Comparison of ENCODE assay signal across 16 cellular contexts in genomic region chr18:32060026-32060425, GRCh38. TPM values are rescaled to one million over a fixed set of nuclear protein-coding genes. Genes with fewer than 3 reads are reported as not detected.
DNase-seq lines count a peak whose midpoint lies in the region; ATAC-seq and TF ChIP-seq lines count a peak whose summit lies in the region.
"Had no signal": no experiment of that assay in that cellular context is flagged by ENCODE, and none has a peak within 500 bp of the region (broad histone marks: within the 10 kb centered on the region; RNA-seq: fewer than 3 reads in every experiment).

No MANE protein-coding gene starts in this region.

- H3K27me3 Mint-ChIP-seq in activated naive CD8-positive, alpha-beta T cell treated with anti-CD3 and anti-CD28 coated beads, Interleukin-2, amount 10 ng/mL, durations not matched to agents 7 days and 5 days, result no peaks in the 10 kb centered on the region
- H3K27me3 Mint-ChIP-seq in activated naive CD8-positive, alpha-beta T cell treated with anti-CD3 and anti-CD28 coated beads, Interleukin-2, amount 50 U/mL, for 24 hours, result no peaks in the 10 kb centered on the region
- no peaks in the 10 kb centered on the region for H3K27me3 Mint-ChIP-seq in activated CD8-positive, alpha-beta T cell treated with anti-CD3 and anti-CD28 coated beads, Interleukin-2, amount 10 ng/mL, durations not matched to agents 7 days and 5 days (ENCODE audit: low read depth)

- peaks cover 3% of the 10 kb centered on the region for H3K9me3 Mint-ChIP-seq in activated naive CD8-positive, alpha-beta T cell treated with anti-CD3 and anti-CD28 coated beads, Interleukin-2, amount 10 ng/mL, durations not matched to agents 7 days and 5 days
- no peaks in the 10 kb centered on the region for H3K9me3 Mint-ChIP-seq in activated naive CD8-positive, alpha-beta T cell treated with anti-CD3 and anti-CD28 coated beads, Interleukin-2, amount 50 U/mL, for 24 hours
- no peaks in the 10 kb centered on the region for H3K9me3 Mint-ChIP-seq in activated CD8-positive, alpha-beta T cell treated with anti-CD3 and anti-CD28 coated beads, Interleukin-2, amount 10 ng/mL, durations not matched to agents 7 days and 5 days (ENCODE audit: insufficient read depth)

- H3K9me3 ChIP-seq in Loucy (ENCODE audit: insufficient read depth, low read depth, low read length) (no peaks in the 10 kb centered on the region), osteoblast (ENCODE audit: low read depth, low read length) (no peaks in the 10 kb centered on the region)
- H3K9me3 ChIP-seq: SJSA1 had no signal

- CTCF ChIA-PET in activated CD8-positive, alpha-beta T cell treated with anti-CD3 and anti-CD28 coated beads, Interleukin-2, amount 10 ng/mL, durations not matched to agents 7 days and 5 days (lab: Charles Lee), result interaction anchor here (0.9 to 2.4 kb wide), 4 partner anchors 12 to 41 kb away, joined by 3 to 17 read pairs (median 4); no protein-coding TSS in a partner anchor

- DNase-seq in activated naive CD8-positive, alpha-beta T cell treated with anti-CD3 and anti-CD28 coated beads, Interleukin-2, amount 10 ng/mL, durations not matched to agents 7 days and 5 days, result no peak
- DNase-seq in activated naive CD8-positive, alpha-beta T cell treated with anti-CD3 and anti-CD28 coated beads, Interleukin-2, amount 50 U/mL, for 24 hours, result no peak
- no peak for DNase-seq in activated CD8-positive, alpha-beta T cell treated with anti-CD3 and anti-CD28 coated beads, Interleukin-2, amount 10 ng/mL, durations not matched to agents 7 days and 5 days
- peak; percentile 27 for DNase-seq in osteoblast (ENCODE audit: insufficient read length, low spot score, missing footprints)
- no peak for DNase-seq in stimulated activated CD4-positive, alpha-beta T cell treated with anti-CD3 and anti-CD28 coated beads, Interleukin-1b, Interleukin-23, amount 100 ng/mL, for 48 hours
- DNase-seq: ACHN, DMS 273 treated with DMSO at 0.1 percent for 48 hours, EL, MV-4-11, NCI-H1436, NCI-H2227 treated with DMSO at 0.1 percent for 48 hours, NCI-H524 treated with DMSO at 0.1 percent for 48 hours had no signal

- H3K4me2 ChIP-seq in Loucy (ENCODE audit: low read depth, low read length, poor library complexity, severe bottlenecking), result peak overlapping the region; percentile 58
- no peak overlapping the region for H3K4me2 ChIP-seq in osteoblast (ENCODE audit: insufficient read depth, low read length)

- peaks cover 18% of the 10 kb centered on the region; the same call in 1 of the 2 replicates for H3K36me3 ChIP-seq in Loucy (ENCODE audit: insufficient read depth, low read length)
- no peaks in the 10 kb centered on the region for H3K36me3 ChIP-seq in osteoblast (ENCODE audit: insufficient read depth, low read length)
- H3K36me3 ChIP-seq: SJSA1 had no signal

- no peak overlapping the region for H2AFZ ChIP-seq in Loucy (ENCODE audit: low read length)
- H2AFZ ChIP-seq in osteoblast (ENCODE audit: low read length), result no peak overlapping the region

- peak; percentile 78 for ATAC-seq in activated naive CD8-positive, alpha-beta T cell treated with anti-CD3 and anti-CD28 coated beads, Interleukin-2, amount 10 ng/mL, durations not matched to agents 7 days and 5 days (ENCODE audit: low read depth)
- no peak for ATAC-seq in activated naive CD8-positive, alpha-beta T cell treated with anti-CD3 and anti-CD28 coated beads, Interleukin-2, amount 50 U/mL, for 24 hours
- no peak for ATAC-seq in activated CD8-positive, alpha-beta T cell treated with anti-CD3 and anti-CD28 coated beads, Interleukin-2, amount 10 ng/mL, durations not matched to agents 7 days and 5 days
- ATAC-seq in HG03175 (IDR thresholded peaks at IDR 0.05; ENCODE audit: unreplicated experiment) (no peak), HG03025 (IDR thresholded peaks at IDR 0.05; ENCODE audit: low FRiP score, unreplicated experiment) (no peak)

- H3K27me3 ChIP-seq in Loucy (ENCODE audit: insufficient read depth, low read length, poor library complexity, severe bottlenecking) (no peaks in the 10 kb centered on the region), osteoblast (ENCODE audit: insufficient read depth, low read length) (no peaks in the 10 kb centered on the region)
- H3K27me3 ChIP-seq: SJSA1 had no signal

- peaks cover 33% of the 10 kb centered on the region for H3K4me1 Mint-ChIP-seq in activated naive CD8-positive, alpha-beta T cell treated with anti-CD3 and anti-CD28 coated beads, Interleukin-2, amount 10 ng/mL, durations not matched to agents 7 days and 5 days
- H3K4me1 Mint-ChIP-seq in activated naive CD8-positive, alpha-beta T cell treated with anti-CD3 and anti-CD28 coated beads, Interleukin-2, amount 50 U/mL, for 24 hours, result peaks cover 26% of the 10 kb centered on the region
- H3K4me1 Mint-ChIP-seq in activated CD8-positive, alpha-beta T cell treated with anti-CD3 and anti-CD28 coated beads, Interleukin-2, amount 10 ng/mL, durations not matched to agents 7 days and 5 days (ENCODE audit: low read depth), result peaks cover 46% of the 10 kb centered on the region

- H3K4me3 Mint-ChIP-seq in activated naive CD8-positive, alpha-beta T cell treated with anti-CD3 and anti-CD28 coated beads, Interleukin-2, amount 10 ng/mL, durations not matched to agents 7 days and 5 days, result no peak overlapping the region
- H3K4me3 Mint-ChIP-seq in activated naive CD8-positive, alpha-beta T cell treated with anti-CD3 and anti-CD28 coated beads, Interleukin-2, amount 50 U/mL, for 24 hours, result no peak overlapping the region
- no peak overlapping the region for H3K4me3 Mint-ChIP-seq in activated CD8-positive, alpha-beta T cell treated with anti-CD3 and anti-CD28 coated beads, Interleukin-2, amount 10 ng/mL, durations not matched to agents 7 days and 5 days

- H3K79me2 ChIP-seq in Loucy (ENCODE audit: insufficient read depth, low read length), result peaks cover 18% of the 10 kb centered on the region
- no peaks in the 10 kb centered on the region for H3K79me2 ChIP-seq in osteoblast (ENCODE audit: insufficient read depth, low read length)

- no peak overlapping the region for H3K9ac ChIP-seq in Loucy (ENCODE audit: low read depth, low read length, poor library complexity, severe bottlenecking)

- H3K36me3 Mint-ChIP-seq in activated naive CD8-positive, alpha-beta T cell treated with anti-CD3 and anti-CD28 coated beads, Interleukin-2, amount 10 ng/mL, durations not matched to agents 7 days and 5 days, result peaks cover 58% of the 10 kb centered on the region
- peaks cover 25% of the 10 kb centered on the region for H3K36me3 Mint-ChIP-seq in activated naive CD8-positive, alpha-beta T cell treated with anti-CD3 and anti-CD28 coated beads, Interleukin-2, amount 50 U/mL, for 24 hours (ENCODE audit: low read depth)
- peaks cover 63% of the 10 kb centered on the region for H3K36me3 Mint-ChIP-seq in activated CD8-positive, alpha-beta T cell treated with anti-CD3 and anti-CD28 coated beads, Interleukin-2, amount 10 ng/mL, durations not matched to agents 7 days and 5 days (ENCODE audit: low read depth)

- H3K4me3 ChIP-seq in Loucy (ENCODE audit: low read length, poor library complexity, severe bottlenecking) (peak overlapping the region; percentile 13), osteoblast (ENCODE audit: insufficient read depth, low read length) (no peak overlapping the region)
- H3K4me3 ChIP-seq: SJSA1 had no signal

- POLR2A ChIA-PET in activated naive CD8-positive, alpha-beta T cell treated with anti-CD3 and anti-CD28 coated beads, Interleukin-2, amount 10 ng/mL, durations not matched to agents 7 days and 5 days (lab: Charles Lee), result interaction anchor here (0.6 to 2.4 kb wide), 4 partner anchors 10 to 41 kb away, joined by 4 to 16 read pairs (median 8); partner anchors contain the start of genes RNF125 and RNF138
- POLR2A ChIA-PET in activated CD8-positive, alpha-beta T cell treated with anti-CD3 and anti-CD28 coated beads, Interleukin-2, amount 10 ng/mL, durations not matched to agents 7 days and 5 days (lab: Charles Lee), result interaction anchor here (0.6 to 1.7 kb wide), 4 partner anchors 19 to 69 kb away, joined by 3 to 9 read pairs (median 4); partner anchors contain the start of genes RNF125 and RNF138

- no peak overlapping the region for H3K27ac ChIP-seq in osteoblast (ENCODE audit: low read depth, low read length)
- H3K27ac ChIP-seq: SJSA1 had no signal

- no peak for TF ChIP-seq CTCF in Loucy (conservative IDR thresholded peaks at IDR 0.05; ENCODE audit: low read length)
- no peak for TF ChIP-seq CTCF in osteoblast (IDR thresholded peaks at IDR 0.05; ENCODE audit: extremely low read depth, low read depth, low read length)

- H3K4me1 ChIP-seq in Loucy (ENCODE audit: insufficient read depth, low read length, poor library complexity, severe bottlenecking), result peaks cover 46% of the 10 kb centered on the region
- no peaks in the 10 kb centered on the region for H3K4me1 ChIP-seq in osteoblast (ENCODE audit: insufficient read depth, low read length)
- H3K4me1 ChIP-seq: SJSA1 had no signal

- H3F3A ChIP-seq in Loucy (ENCODE audit: low read depth), result peaks cover 12% of the 10 kb centered on the region; the same call in 1 of the 2 replicates

- no peaks in the 10 kb centered on the region for H3K9me2 ChIP-seq in Loucy (replicated peaks; ENCODE audit: low read depth, low read length)

- H4K20me1 ChIP-seq in Loucy (ENCODE audit: insufficient read depth, low read length, poor library complexity, severe bottlenecking), result no peaks in the 10 kb centered on the region
- H4K20me1 ChIP-seq in osteoblast (ENCODE audit: insufficient read depth, low read length), result no peaks in the 10 kb centered on the region

- H3K27ac Mint-ChIP-seq in activated naive CD8-positive, alpha-beta T cell treated with anti-CD3 and anti-CD28 coated beads, Interleukin-2, amount 10 ng/mL, durations not matched to agents 7 days and 5 days, result peak overlapping the region; percentile 44
- H3K27ac Mint-ChIP-seq in activated naive CD8-positive, alpha-beta T cell treated with anti-CD3 and anti-CD28 coated beads, Interleukin-2, amount 50 U/mL, for 24 hours, result no peak overlapping the region
- H3K27ac Mint-ChIP-seq in activated CD8-positive, alpha-beta T cell treated with anti-CD3 and anti-CD28 coated beads, Interleukin-2, amount 10 ng/mL, durations not matched to agents 7 days and 5 days, result peak overlapping the region; percentile 17

RNA-seq across cellular contexts. Expression of gene RNF138, which starts 31.6 kb away (rescaled TPM):
- total RNA-seq in activated naive CD8-positive, alpha-beta T cell treated with anti-CD3 and anti-CD28 coated beads, Interleukin-2, amount 10 ng/mL, durations not matched to agents 7 days and 5 days, result 10 to 100 TPM; 83.6 to 86.7 TPM
- 10 to 100 TPM; 84.2 to 94.3 TPM for total RNA-seq in activated CD8-positive, alpha-beta T cell treated with anti-CD3 and anti-CD28 coated beads, Interleukin-2, amount 10 ng/mL, durations not matched to agents 7 days and 5 days
- 21.4 and 22.1 TPM in 2 replicates for total RNA-seq in osteoblast

RNA-seq across cellular contexts. Expression of gene RNF125, which starts 41.4 kb away (rescaled TPM):
- 10 to 100 TPM; 29.0 to 31.2 TPM for total RNA-seq in activated naive CD8-positive, alpha-beta T cell treated with anti-CD3 and anti-CD28 coated beads, Interleukin-2, amount 10 ng/mL, durations not matched to agents 7 days and 5 days
- 10 to 100 TPM; 26.5 to 27.9 TPM for total RNA-seq in activated CD8-positive, alpha-beta T cell treated with anti-CD3 and anti-CD28 coated beads, Interleukin-2, amount 10 ng/mL, durations not matched to agents 7 days and 5 days
- under 0.01 and 0.59 TPM in 2 replicates for total RNA-seq in osteoblast
- total RNA-seq: SJSA1 had no signal

Comparison
In these comparisons a context has a peak if more than half of its experiments do, and no peak if none do; other contexts are left out.
1. RNA of gene RNF125, which starts 41.4 kb away (total RNA-seq): 29.0 to 31.2 TPM in activated naive CD8-positive, alpha-beta T cell treated with anti-CD3 and anti-CD28 coated beads, Interleukin-2, amount 10 ng/mL, durations not matched to agents 7 days and 5 days and 26.5 to 27.9 TPM in activated CD8-positive, alpha-beta T cell treated with anti-CD3 and anti-CD28 coated beads, Interleukin-2, amount 10 ng/mL, durations not matched to agents 7 days and 5 days; under 0.01 to 0.59 TPM in osteoblast; every median in the first group is over 10 times any median in the second.